In genomic region chr18:10149768-10150556, GRCh38 we compare ENCODE assay signal across 16 cellular contexts.
DNase-seq lines count a peak whose midpoint lies in the region; ATAC-seq and TF ChIP-seq lines count a peak whose summit lies in the region.
"Had no signal": no experiment of that assay in that cellular context is flagged by ENCODE, and none has a peak within 500 bp of the region (broad histone marks: within the 10 kb centered on the region; RNA-seq: fewer than 3 reads in every experiment).

No MANE protein-coding gene starts in this region.

- no peaks in the 10 kb centered on the region for H3K27me3 Mint-ChIP-seq in effector memory CD8-positive, alpha-beta T cell
- H3K27me3 Mint-ChIP-seq in activated T-helper 17 cell treated with anti-CD3 and anti-CD28 coated beads, Interleukin-2, amount 50 U/mL, for 72 hours: no peaks in the 10 kb centered on the region
- H3K27me3 Mint-ChIP-seq: B cell; CD4-positive, CD25-positive, alpha-beta regulatory T cell had no signal

- no peak overlapping the region for H3K14ac ChIP-seq in neuronal stem cell (ENCODE audit: low read length)

- no peak overlapping the region for H4K8ac ChIP-seq in neuronal stem cell (ENCODE audit: low read depth, low read length)

- no peak overlapping the region for H3K27ac Mint-ChIP-seq in effector memory CD8-positive, alpha-beta T cell
- no peak overlapping the region for H3K27ac Mint-ChIP-seq in activated T-helper 17 cell treated with anti-CD3 and anti-CD28 coated beads, Interleukin-2, amount 50 U/mL, for 72 hours
- H3K27ac Mint-ChIP-seq: B cell; CD4-positive, CD25-positive, alpha-beta regulatory T cell; CD8-positive, alpha-beta T cell had no signal

- no peaks in the 10 kb centered on the region for H3K4me1 Mint-ChIP-seq in effector memory CD8-positive, alpha-beta T cell (ENCODE audit: low read depth in 2 of 2)
- H3K4me1 Mint-ChIP-seq in activated T-helper 17 cell treated with anti-CD3 and anti-CD28 coated beads, Interleukin-2, amount 50 U/mL, for 72 hours: no peaks in the 10 kb centered on the region
- H3K4me1 Mint-ChIP-seq: B cell; CD4-positive, CD25-positive, alpha-beta regulatory T cell had no signal

- H3K36me3 Mint-ChIP-seq in effector memory CD8-positive, alpha-beta T cell (ENCODE audit: insufficient read depth): no peaks in the 10 kb centered on the region
- no peaks in the 10 kb centered on the region for H3K36me3 Mint-ChIP-seq in activated T-helper 17 cell treated with anti-CD3 and anti-CD28 coated beads, Interleukin-2, amount 50 U/mL, for 72 hours (ENCODE audit: low read depth)
- H3K36me3 Mint-ChIP-seq: CD4-positive, CD25-positive, alpha-beta regulatory T cell; CD8-positive, alpha-beta T cell had no signal

- intact Hi-C loops in colonic mucosa (cut with DNase I) (no loop called here), posterior vena cava (cut with DNase I) (no loop called here)

- no peak overlapping the region for H3K9ac ChIP-seq in colonic mucosa (ENCODE audit: low read depth in 2 of 2, low read length in 2 of 2)
- H3K9ac ChIP-seq in neuronal stem cell (ENCODE audit: low read depth, low read length, poor library complexity): no peak overlapping the region
- H3K9ac ChIP-seq: BLaER1 had no signal

- DNase-seq in colonic mucosa (peak; percentile 4), neuronal stem cell (ENCODE audit: low spot score) (no peak), posterior vena cava (ENCODE audit: low spot score) (peak; percentile 52), NCI-H524 treated with DMSO at 0.1 percent for 48 hours (lab: John Stamatoyannopoulos, UW) (no peak)
- no peak for DNase-seq in effector memory CD8-positive, alpha-beta T cell
- DNase-seq: Caco-2; CD4-positive, CD25-positive, alpha-beta regulatory T cell; CD8-positive, alpha-beta T cell; DMS153; DND-41; H7; HCEC 1CT had no signal

- H3K36me3 ChIP-seq in colonic mucosa (no peaks in the 10 kb centered on the region), neuronal stem cell (replicated peaks in 1 of 2; ENCODE audit: control insufficient read depth in 2 of 2, insufficient read depth in 2 of 2, low read length in 2 of 2) (no peaks in the 10 kb centered on the region)
- H3K36me3 ChIP-seq: BLaER1 had no signal

- no peak overlapping the region for H2AK5ac ChIP-seq in neuronal stem cell (ENCODE audit: low read depth, low read length)

- no peak for TF ChIP-seq CTCF in colonic mucosa (IDR thresholded peaks at IDR 0.05)

- no peaks in the 10 kb centered on the region for H3K27me3 ChIP-seq in colonic mucosa
- peaks cover 0 to 21% (median 0%) of the 10 kb centered on the region in 3 experiments for H3K27me3 ChIP-seq in neuronal stem cell (ENCODE audit: control insufficient read depth in 3 of 3, insufficient read depth in 3 of 3, low read depth in 1 of 3, low read length in 3 of 3)
- H3K27me3 ChIP-seq: BLaER1 had no signal

- H3K9me3 Mint-ChIP-seq in effector memory CD8-positive, alpha-beta T cell: peaks cover 2 to 7% of the 10 kb centered on the region in 2 donors
- peaks cover 10% of the 10 kb centered on the region for H3K9me3 Mint-ChIP-seq in activated T-helper 17 cell treated with anti-CD3 and anti-CD28 coated beads, Interleukin-2, amount 50 U/mL, for 72 hours
- H3K9me3 Mint-ChIP-seq: CD8-positive, alpha-beta T cell had no signal

- H3K27ac ChIP-seq in colonic mucosa (no peak overlapping the region), neuronal stem cell (replicated peaks; ENCODE audit: low read length) (no peak overlapping the region)
- H3K27ac ChIP-seq: BLaER1, C4-2B had no signal

- WGBS in neuronal stem cell (ENCODE audit: extremely low coverage in 2 of 2, insufficient read length in 2 of 2, insufficient replicate concordance in 1 of 2), 2 donors: no CpG with 5 or more reads among the region's 9 CpGs

- no peak overlapping the region for H3K4me3 Mint-ChIP-seq in effector memory CD8-positive, alpha-beta T cell
- H3K4me3 Mint-ChIP-seq in activated T-helper 17 cell treated with anti-CD3 and anti-CD28 coated beads, Interleukin-2, amount 50 U/mL, for 72 hours: no peak overlapping the region
- H3K4me3 Mint-ChIP-seq: B cell; CD4-positive, CD25-positive, alpha-beta regulatory T cell; CD8-positive, alpha-beta T cell had no signal

- no peak overlapping the region for H2BK12ac ChIP-seq in neuronal stem cell (ENCODE audit: low read length)

- peak overlapping the region; percentile 57 for H3K23ac ChIP-seq in neuronal stem cell (ENCODE audit: low read depth, low read length, poor library complexity)

- no peak overlapping the region for H4K91ac ChIP-seq in neuronal stem cell (ENCODE audit: low read depth, low read length, poor library complexity)

- H2AFZ ChIP-seq in neuronal stem cell (ENCODE audit: low read length): no peak overlapping the region

- H3K18ac ChIP-seq in neuronal stem cell (ENCODE audit: low read length): no peak overlapping the region

- H2BK120ac ChIP-seq in neuronal stem cell (ENCODE audit: low read depth, low read length): no peak overlapping the region

- H3K9me3 ChIP-seq in colonic mucosa (no peaks in the 10 kb centered on the region), neuronal stem cell (replicated peaks in 1 of 2; ENCODE audit: control insufficient read depth in 2 of 2, insufficient read depth in 1 of 2, low read depth in 1 of 2, low read length in 2 of 2) (no peaks in the 10 kb centered on the region)
- H3K9me3 ChIP-seq: BLaER1, Caco-2 had no signal

- no peak overlapping the region for H2BK15ac ChIP-seq in neuronal stem cell (ENCODE audit: low read length)

- H3K4ac ChIP-seq in neuronal stem cell (ENCODE audit: low read length): no peak overlapping the region

- no peak for ATAC-seq in effector memory CD8-positive, alpha-beta T cell (replicated peaks)
- ATAC-seq in activated T-helper 17 cell treated with anti-CD3 and anti-CD28 coated beads, Interleukin-2, amount 50 U/mL, for 72 hours (replicated peaks): no peak
- ATAC-seq: CD8-positive, alpha-beta T cell had no signal

- no peak overlapping the region for H3K4me2 ChIP-seq in neuronal stem cell (ENCODE audit: insufficient read depth, low read length, poor library complexity, severe bottlenecking)
- H3K4me2 ChIP-seq: BLaER1 had no signal

- no peak overlapping the region for H3K4me3 ChIP-seq in colonic mucosa
- no peak overlapping the region for H3K4me3 ChIP-seq in neuronal stem cell (ENCODE audit: low read length in 2 of 2)
- H3K4me3 ChIP-seq: BLaER1 had no signal

- H2BK5ac ChIP-seq in neuronal stem cell (ENCODE audit: low read length): no peak overlapping the region

- H3K4me1 ChIP-seq in colonic mucosa (no peaks in the 10 kb centered on the region), neuronal stem cell (ENCODE audit: control insufficient read depth in 2 of 2, insufficient read depth in 1 of 2, low read depth in 1 of 2, low read length in 2 of 2) (peaks cover 0 to 2% of the 10 kb centered on the region in 2 donors)
- H3K4me1 ChIP-seq: BLaER1, Caco-2 had no signal

- no peaks in the 10 kb centered on the region for H3K79me1 ChIP-seq in neuronal stem cell (ENCODE audit: low read depth, low read length)

Comparison
In these comparisons a context has a peak if more than half of its experiments do, and no peak if none do; other contexts are left out.
1. DNase-seq: peak in colonic mucosa (single experiment) and posterior vena cava (single experiment); none in neuronal stem cell (single experiment), effector memory CD8-positive, alpha-beta T cell (0 of 3) and NCI-H524 treated with DMSO at 0.1 percent for 48 hours (single experiment).